Comparison of ENCODE assay signal across 13 cellular contexts in genomic region chr3:129449279-129450115, GRCh38. TPM values are rescaled to one million over a fixed set of nuclear protein-coding genes. Genes with fewer than 3 reads are reported as not detected.
DNase-seq lines count a peak whose midpoint lies in the region; ATAC-seq, FAIRE-seq and TF ChIP-seq lines count a peak whose summit lies in the region.
"Had no signal": no experiment of that assay in that cellular context is flagged by ENCODE, and none has a peak within 500 bp of the region (broad histone marks: within the 10 kb centered on the region; RNA-seq: fewer than 3 reads in every experiment).

No MANE protein-coding gene starts in this region.

- H2AK5ac ChIP-seq in mesendoderm (ENCODE audit: low read length): no peak overlapping the region

- TF ChIP-seq CTCF in D721Med (IDR thresholded peaks at IDR 0.05; ENCODE audit: insufficient read depth, missing control alignments) (no peak), astrocyte (IDR thresholded peaks at IDR 0.05; ENCODE audit: insufficient read depth, low read depth, low read length) (no peak), PC-3 (conservative IDR thresholded peaks at IDR 0.05; ENCODE audit: low read depth, low read length) (no peak)

- H3K56ac ChIP-seq in mesendoderm (ENCODE audit: low read length): peak overlapping the region; percentile 28

- no peak for DNase-seq in D721Med (ENCODE audit: insufficient read length, low spot score)
- DNase-seq in astrocyte (ENCODE audit: low read depth): peak; percentile 30
- DNase-seq in mesendoderm: peak; percentile 35
- DNase-seq in H4 (ENCODE audit: low spot score): no peak
- no peak for DNase-seq in PC-3
- DNase-seq: activated CD8-positive, alpha-beta memory T cell treated with anti-CD3 and anti-CD28 coated beads, Interleukin-2, amount 10 ng/mL, durations not matched to agents 7 days and 5 days; NCI-H1417 treated with DMSO at 0.1 percent for 48 hours; RPMI8226; sigmoid colon had no signal

- H3K4me1 ChIP-seq in astrocyte (ENCODE audit: insufficient read depth, low read length) (no peaks in the 10 kb centered on the region), mesendoderm (ENCODE audit: control insufficient read depth, low read depth, low read length) (peaks cover 12% of the 10 kb centered on the region), PC-3 (ENCODE audit: insufficient read depth, low read length) (no peaks in the 10 kb centered on the region)
- H3K4me1 ChIP-seq: sigmoid colon had no signal

- no peak overlapping the region for H4K5ac ChIP-seq in mesendoderm (ENCODE audit: low read length)

- H3K23ac ChIP-seq in mesendoderm (ENCODE audit: low read length): no peak overlapping the region

- H3K36me3 ChIP-seq in astrocyte (ENCODE audit: insufficient read depth, low read length) (peaks cover 9% of the 10 kb centered on the region), mesendoderm (ENCODE audit: control insufficient read depth, insufficient read depth, low read length) (no peaks in the 10 kb centered on the region), PC-3 (ENCODE audit: low read depth, low read length) (no peaks in the 10 kb centered on the region)

- peaks cover 12% of the 10 kb centered on the region for H3K36me3 Mint-ChIP-seq in astrocyte (ENCODE audit: low read depth, unreplicated experiment)

- H3K79me2 ChIP-seq in astrocyte (ENCODE audit: insufficient read depth, low read length) (no peaks in the 10 kb centered on the region), mesendoderm (ENCODE audit: control insufficient read depth, insufficient read depth, low read length) (no peaks in the 10 kb centered on the region), PC-3 (ENCODE audit: low read length) (no peaks in the 10 kb centered on the region)

- no peaks in the 10 kb centered on the region for H3K79me1 ChIP-seq in mesendoderm (ENCODE audit: low read length)

- H3K9me3 Mint-ChIP-seq in astrocyte (ENCODE audit: unreplicated experiment): no peaks in the 10 kb centered on the region
- H3K9me3 Mint-ChIP-seq: activated naive CD4-positive, alpha-beta T cell treated with anti-CD3 and anti-CD28 coated beads, Interleukin-2, amount 50 U/mL, for 24 hours; stimulated activated naive CD8-positive, alpha-beta T cell treated with anti-CD3 and anti-CD28 coated beads, Interleukin-15, Interleukin-2, amounts not matched to agents 100 ng/mL and 50 ng/mL, for 24 hours had no signal

- no CpG with 5 or more reads among the region's 5 CpGs for WGBS in mesendoderm (ENCODE audit: extremely low coverage, insufficient coverage, low lambda C conversion rate)

- FAIRE-seq in D721Med (lab: Jason Lieb, UNC) (peak; percentile 66), astrocyte (lab: Jason Lieb, UNC) (no peak)
- FAIRE-seq: TTC549 had no signal

- H3K27ac ChIP-seq in astrocyte (ENCODE audit: low read depth, low read length) (no peak overlapping the region), mesendoderm (ENCODE audit: low read depth, low read length) (no peak overlapping the region), PC-3 (ENCODE audit: low read length) (no peak overlapping the region)
- H3K27ac ChIP-seq: sigmoid colon had no signal

- POLR2A ChIA-PET in PC-3 (lab: Charles Lee; ENCODE audit: unreplicated experiment): no interaction called here

- no peaks in the 10 kb centered on the region for H3F3A ChIP-seq in PC-3 (ENCODE audit: low read length, unreplicated experiment)

- no peaks in the 10 kb centered on the region for H3K9me2 ChIP-seq in PC-3 (replicated peaks; ENCODE audit: low read length)

- H4K20me1 ChIP-seq in astrocyte (ENCODE audit: insufficient read depth, low read length) (no peaks in the 10 kb centered on the region), PC-3 (ENCODE audit: low read length) (no peaks in the 10 kb centered on the region)

- peaks cover 2% of the 10 kb centered on the region for H3K4me1 Mint-ChIP-seq in astrocyte (ENCODE audit: low read depth, unreplicated experiment)

- no peak overlapping the region for H2BK5ac ChIP-seq in mesendoderm (ENCODE audit: low read length)

- no peaks in the 10 kb centered on the region for H3K9me3 ChIP-seq in astrocyte (ENCODE audit: insufficient read depth, low read depth, low read length)
- H3K9me3 ChIP-seq in PC-3 (ENCODE audit: low read length): no peaks in the 10 kb centered on the region
- H3K9me3 ChIP-seq: sigmoid colon had no signal

- CTCF ChIA-PET in PC-3 (lab: Charles Lee): no interaction called here

- H3K4me2 ChIP-seq in astrocyte (ENCODE audit: low read length) (no peak overlapping the region), mesendoderm (ENCODE audit: low read length) (no peak overlapping the region), PC-3 (ENCODE audit: low read length) (no peak overlapping the region)

- H3K4me3 Mint-ChIP-seq in astrocyte (ENCODE audit: unreplicated experiment): no peak overlapping the region
- H3K4me3 Mint-ChIP-seq: activated CD8-positive, alpha-beta memory T cell treated with anti-CD3 and anti-CD28 coated beads, Interleukin-2, amount 10 ng/mL, durations not matched to agents 7 days and 5 days; stimulated activated naive CD8-positive, alpha-beta T cell treated with anti-CD3 and anti-CD28 coated beads, Interleukin-15, Interleukin-2, amounts not matched to agents 100 ng/mL and 50 ng/mL, for 24 hours had no signal

- H3K4ac ChIP-seq in mesendoderm (ENCODE audit: low read depth, low read length): no peak overlapping the region

- H2BK15ac ChIP-seq in mesendoderm (replicated peaks; ENCODE audit: low read depth): no peak overlapping the region

- H3K27me3 ChIP-seq in astrocyte (ENCODE audit: insufficient read depth, low read length) (no peaks in the 10 kb centered on the region), mesendoderm (ENCODE audit: insufficient read depth, low read length, poor library complexity) (no peaks in the 10 kb centered on the region), PC-3 (ENCODE audit: low read length) (no peaks in the 10 kb centered on the region)
- H3K27me3 ChIP-seq: sigmoid colon had no signal

- no peak overlapping the region for H3K9ac ChIP-seq in astrocyte (ENCODE audit: low read length)
- no peak overlapping the region for H3K9ac ChIP-seq in mesendoderm (ENCODE audit: low read length)
- H3K9ac ChIP-seq in PC-3 (ENCODE audit: low read length): no peak overlapping the region

- no peak overlapping the region for H3K27ac Mint-ChIP-seq in astrocyte (ENCODE audit: unreplicated experiment)
- H3K27ac Mint-ChIP-seq: activated CD8-positive, alpha-beta memory T cell treated with anti-CD3 and anti-CD28 coated beads, Interleukin-2, amount 10 ng/mL, durations not matched to agents 7 days and 5 days; stimulated activated naive CD8-positive, alpha-beta T cell treated with anti-CD3 and anti-CD28 coated beads, Interleukin-15, Interleukin-2, amounts not matched to agents 100 ng/mL and 50 ng/mL, for 24 hours had no signal

- H4K8ac ChIP-seq in mesendoderm (ENCODE audit: low read depth, low read length): peak overlapping the region; percentile 86

- H3K4me3 ChIP-seq in astrocyte (ENCODE audit: insufficient read depth, low read depth, low read length) (no peak overlapping the region), mesendoderm (ENCODE audit: low read length) (no peak overlapping the region), PC-3 (ENCODE audit: low read length) (no peak overlapping the region)
- H3K4me3 ChIP-seq: sigmoid colon had no signal

- H3K27me3 Mint-ChIP-seq in astrocyte (ENCODE audit: low read depth, unreplicated experiment): no peaks in the 10 kb centered on the region
- H3K27me3 Mint-ChIP-seq: activated CD8-positive, alpha-beta memory T cell treated with anti-CD3 and anti-CD28 coated beads, Interleukin-2, amount 10 ng/mL, durations not matched to agents 7 days and 5 days; activated naive CD4-positive, alpha-beta T cell treated with anti-CD3 and anti-CD28 coated beads, Interleukin-2, amount 50 U/mL, for 24 hours; stimulated activated naive CD8-positive, alpha-beta T cell treated with anti-CD3 and anti-CD28 coated beads, Interleukin-15, Interleukin-2, amounts not matched to agents 100 ng/mL and 50 ng/mL, for 24 hours had no signal

- intact Hi-C loops in PC-3 (cut with micrococcal nuclease): no loop called here

- peak overlapping the region; percentile 70 for H3K18ac ChIP-seq in mesendoderm (ENCODE audit: low read length)

- H2AFZ ChIP-seq in astrocyte (ENCODE audit: low read depth, low read length) (no peak overlapping the region), PC-3 (ENCODE audit: low read length) (no peak overlapping the region)

- H2BK120ac ChIP-seq in mesendoderm (ENCODE audit: low read depth, low read length): no peak overlapping the region

- ATAC-seq in PC-3 (no peak), GM18907 (IDR thresholded peaks at IDR 0.05; ENCODE audit: unreplicated experiment) (no peak)
- ATAC-seq: activated CD8-positive, alpha-beta memory T cell treated with anti-CD3 and anti-CD28 coated beads, Interleukin-2, amount 10 ng/mL, durations not matched to agents 7 days and 5 days had no signal

- BruUV-seq in PC-3 (replicated peaks; lab: Mats Ljungman, UMichigan): no TSS peak

RNA-seq across cellular contexts. Expression of gene IFT122, which starts 9.5 kb away (rescaled TPM):
- 17.7 and 19.9 TPM in 2 replicates for total RNA-seq in astrocyte
- 14.8 TPM for polyA plus RNA-seq in mesendoderm (2013, experiment 1 of 2)
- polyA plus RNA-seq in mesendoderm (2013, experiment 2 of 2): 14.7 TPM
- 12.4 and 23.6 TPM in 2 replicates for total RNA-seq in H4 (2014; rRNA removed; shearing (Covaris generic))
- total RNA-seq in PC-3 (2014; rRNA removed): 10.2 and 13.8 TPM in 2 replicates

RNA-seq across cellular contexts. Expression of gene MBD4, which starts 9.7 kb away (rescaled TPM):
- total RNA-seq in astrocyte (22.3 and 22.8 TPM in 2 replicates), PC-3 (2014; rRNA removed) (11.4 and 21.1 TPM in 2 replicates)
- polyA plus RNA-seq in mesendoderm (2013, experiment 1 of 2): 44.4 TPM
- polyA plus RNA-seq in mesendoderm (2013, experiment 2 of 2): 43.9 TPM
- total RNA-seq in H4 (2014; rRNA removed; shearing (Covaris generic)): 35.4 and 40.5 TPM in 2 replicates

RNA-seq across cellular contexts. Expression of gene EFCAB12, which starts 21.1 kb away (rescaled TPM):
- total RNA-seq in astrocyte (0.14 and 0.26 TPM in 2 replicates), PC-3 (2014; rRNA removed) (0.04 and 0.12 TPM in 2 replicates)
- 0.29 TPM for polyA plus RNA-seq in mesendoderm (2013, experiment 1 of 2)
- 0.35 TPM for polyA plus RNA-seq in mesendoderm (2013, experiment 2 of 2)
- 0.06 TPM in 1 of 2 replicates, not detected in the other for total RNA-seq in H4 (2014; rRNA removed; shearing (Covaris generic))

Comparison
In these comparisons a context has a peak if more than half of its experiments do, and no peak if none do; other contexts are left out.
1. DNase-seq: peak in astrocyte (single experiment) and mesendoderm (single experiment); none in D721Med (single experiment), H4 (single experiment) and PC-3 (single experiment).